Comparison of ENCODE assay signal across 26 cellular contexts in genomic region chr7:151905766-151906165, GRCh38.
"Had no signal": no experiment of that assay in that cellular context is flagged by ENCODE, and none has a peak within 500 bp of the region (broad histone marks: within the 10 kb centered on the region; RNA-seq: fewer than 3 reads in every experiment).

No MANE protein-coding gene starts in this region.

- H3K27ac Mint-ChIP-seq: mesothelial cell of epicardium; naive thymus-derived CD4-positive, alpha-beta T cell had no signal

- H3K4me3 ChIP-seq: colonic mucosa, dorsolateral prefrontal cortex, esophagus squamous epithelium, gastrocnemius medialis, heart right ventricle, left lung, lower lobe of right lung, mucosa of descending colon had no signal

- H3K27ac ChIP-seq: colonic mucosa, dorsolateral prefrontal cortex, epithelial cell of prostate, esophagus squamous epithelium, gastrocnemius medialis, heart right ventricle, left lung, lower lobe of right lung had no signal

- FAIRE-seq: endometrium, islet of Langerhans, keratinocyte had no signal

- H3K36me3 Mint-ChIP-seq: mesothelial cell of epicardium had no signal

- DNase-seq: colonic mucosa; dermis blood vessel endothelial cell; dorsolateral prefrontal cortex; effector CD4-positive, alpha-beta T cell; effector memory CD4-positive, alpha-beta T cell; erythroblast; esophagus squamous epithelium; foreskin fibroblast; foreskin melanocyte; gastrocnemius medialis; glutamatergic neuron; heart right ventricle; hippocampal formation; kidney glomerular epithelial cell; left colon; left lung; left ventricle myocardium superior; lower lobe of right lung; mesenchymal stem cell; mucosa of descending colon; naive thymus-derived CD4-positive, alpha-beta T cell had no signal

- H3K4me3 Mint-ChIP-seq: mesothelial cell of epicardium; naive thymus-derived CD4-positive, alpha-beta T cell had no signal
